In genomic region chr17:58060596-58061191, GRCh38 we compare ENCODE assay signal across 11 cellular contexts. TPM values are rescaled to one million over a fixed set of nuclear protein-coding genes. Genes with fewer than 3 reads are reported as not detected.
DNase-seq lines count a peak whose midpoint lies in the region; ATAC-seq and TF ChIP-seq lines count a peak whose summit lies in the region.
"Had no signal": no experiment of that assay in that cellular context is flagged by ENCODE, and none has a peak within 500 bp of the region (broad histone marks: within the 10 kb centered on the region; RNA-seq: fewer than 3 reads in every experiment).

No MANE protein-coding gene starts in this region.

- H3K27me3 ChIP-seq in dorsolateral prefrontal cortex (no peaks in the 10 kb centered on the region), trophoblast cell (ENCODE audit: insufficient read depth, low read length) (no peaks in the 10 kb centered on the region)

- peak; percentile 37 for DNase-seq in AG08396 (ENCODE audit: low spot score)
- peak; percentile 79 for DNase-seq in NCI-H1694 (lab: John Stamatoyannopoulos, UW)
- peak in 8 of 10 donors; percentile 48 to 80 (median 75) for DNase-seq in dorsolateral prefrontal cortex
- DNase-seq in lung microvascular endothelial cell (ENCODE audit: low read depth in 2 of 2) = peak; percentile 11 to 82
- DNase-seq in foreskin melanocyte = no peak
- DNase-seq in GM19240 (ENCODE audit: insufficient read length, low spot score) = no peak
- no peak for DNase-seq in trophoblast cell
- DNase-seq: cortex of kidney, NCI-H524 treated with DMSO at 0.1 percent for 48 hours had no signal

- H2AFZ ChIP-seq in trophoblast cell (ENCODE audit: insufficient read depth, low read length, poor library complexity) = no peak overlapping the region

- H3K4me2 ChIP-seq in trophoblast cell (ENCODE audit: low read length) = no peak overlapping the region

- no peak overlapping the region for H2BK12ac ChIP-seq in trophoblast cell (ENCODE audit: low read length)

- H3K23ac ChIP-seq in trophoblast cell (ENCODE audit: low read length) = no peak overlapping the region

- no peaks in the 10 kb centered on the region for H3K79me2 ChIP-seq in trophoblast cell (ENCODE audit: control insufficient read depth, insufficient read depth, low read length, poor library complexity)

- intact Hi-C loops in dorsolateral prefrontal cortex (cut with DNase I) = no loop called here

- no peak for ATAC-seq in HG03432 (IDR thresholded peaks at IDR 0.05; ENCODE audit: unreplicated experiment)

- H2BK5ac ChIP-seq in trophoblast cell (ENCODE audit: low read depth, low read length, poor library complexity) = no peak overlapping the region

- WGBS in trophoblast cell (ENCODE audit: extremely low coverage, insufficient coverage, insufficient read length) = no CpG with 5 or more reads among the region's 9 CpGs

- H3K79me1 ChIP-seq in trophoblast cell (ENCODE audit: low read length) = no peaks in the 10 kb centered on the region

- no peak overlapping the region for H3K9ac ChIP-seq in trophoblast cell (ENCODE audit: low read length)

- H4K8ac ChIP-seq in trophoblast cell (ENCODE audit: low read depth, low read length) = no peak overlapping the region

- H4K91ac ChIP-seq in trophoblast cell (ENCODE audit: low read depth, low read length) = no peak overlapping the region

- H3K4ac ChIP-seq in trophoblast cell (ENCODE audit: low read depth, low read length) = no peak overlapping the region

- no peak overlapping the region for H3K18ac ChIP-seq in trophoblast cell (ENCODE audit: low read length)

- H3K9me3 ChIP-seq in trophoblast cell (ENCODE audit: insufficient read depth, low read depth, low read length) = peaks cover 2% of the 10 kb centered on the region
- H3K9me3 ChIP-seq: neutrophil had no signal

- no peak overlapping the region for H4K12ac ChIP-seq in trophoblast cell (ENCODE audit: low read depth, low read length)

- no peak overlapping the region for H2AK5ac ChIP-seq in trophoblast cell (ENCODE audit: low read length)

- TF ChIP-seq CTCF in dorsolateral prefrontal cortex (IDR thresholded peaks at IDR 0.05 in 54 of 56, conservative IDR thresholded peaks at IDR 0.05 in 2 of 56; ENCODE audit: low read depth in 1 of 56, partially characterized antibody in 56 of 56) = no peak

- H3K4me1 ChIP-seq in trophoblast cell (ENCODE audit: control insufficient read depth in 1 of 2, insufficient read depth in 2 of 2, low read length in 2 of 2) = no peaks in the 10 kb centered on the region

- H3K36me3 ChIP-seq in trophoblast cell (ENCODE audit: control insufficient read depth in 1 of 2, insufficient read depth in 2 of 2, low read length in 2 of 2) = no peaks in the 10 kb centered on the region
- H3K36me3 ChIP-seq: neutrophil had no signal

- H3K14ac ChIP-seq in trophoblast cell (ENCODE audit: low read length) = no peak overlapping the region

- peak overlapping the region in 16 of 59 donors; percentile 2 to 60 (median 34) for H3K27ac ChIP-seq in dorsolateral prefrontal cortex
- no peak overlapping the region for H3K27ac ChIP-seq in trophoblast cell (ENCODE audit: low read depth, low read length)
- H3K27ac ChIP-seq: neutrophil had no signal

- H2BK120ac ChIP-seq in trophoblast cell (ENCODE audit: insufficient read depth, low read length, poor library complexity) = no peak overlapping the region

- H3K4me3 ChIP-seq in dorsolateral prefrontal cortex (peak overlapping the region in 1 of 59 donors; percentile 4), trophoblast cell (ENCODE audit: low read depth, low read length) (no peak overlapping the region)

RNA-seq across cellular contexts. Expression of gene DYNLL2, which starts 22.5 kb away (rescaled TPM):
- total RNA-seq in dorsolateral prefrontal cortex (100 to 1,000 TPM in 25 of 120 experiments, 10 to 100 TPM in 95; 59.6 to 128 (median 88.8) TPM), lung microvascular endothelial cell (8.5 and 14.7 TPM in 2 replicates)
- polyA plus RNA-seq in trophoblast cell (2013) = 20.6 and 21.7 TPM in 2 replicates

RNA-seq across cellular contexts. Expression of gene SRSF1, which starts 53.6 kb away (rescaled TPM):
- total RNA-seq in dorsolateral prefrontal cortex (100 to 1,000 TPM; 111 to 191 (median 137) TPM), lung microvascular endothelial cell (300 and 316 TPM in 2 replicates)
- 176 and 177 TPM in 2 replicates for polyA plus RNA-seq in trophoblast cell (2013)

Comparison
In these comparisons a context has a peak if more than half of its experiments do, and no peak if none do; other contexts are left out.
1. DNase-seq: peak in AG08396 (single experiment), NCI-H1694 (single experiment), dorsolateral prefrontal cortex (8 of 10) and lung microvascular endothelial cell (2 of 2); none in foreskin melanocyte (single experiment), GM19240 (single experiment) and trophoblast cell (0 of 2).